ENCODE assay signal across 1 cellular context in the genomic region with DNA sequence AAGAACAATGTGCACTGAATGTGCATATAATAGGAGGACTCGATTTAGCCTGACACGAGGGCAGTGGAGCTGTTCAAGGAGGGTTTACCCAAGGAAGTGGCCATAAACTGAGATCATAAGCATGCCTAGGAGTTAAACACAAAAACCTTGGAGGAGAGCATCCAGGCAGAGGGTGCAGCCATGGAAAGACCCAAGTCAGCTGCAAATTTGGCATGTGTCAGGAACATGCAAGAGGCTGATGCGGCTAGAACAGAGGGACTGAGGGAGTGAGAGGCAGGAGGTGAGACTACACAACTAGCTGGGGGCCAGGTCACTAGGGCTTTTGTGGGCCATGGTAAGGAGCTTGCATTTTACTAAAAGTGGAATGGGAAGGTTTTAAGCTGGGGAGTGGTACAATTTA.
TF ChIP-seq lines count a peak whose summit lies in the region.

No MANE protein-coding gene starts in this region.

TF ChIP-seq in H1, 55 proteins besides CTCF, POLR2A, EP300 and RAD21 (continued from another document):
- no peak for TF ChIP-seq SP4 (IDR thresholded peaks at IDR 0.05; ENCODE audit: low read length)
